In genomic region chr21:31604591-31605190, GRCh38 we compare ENCODE assay signal across 1 cellular context.
TF ChIP-seq lines count a peak whose summit lies in the region.

No MANE protein-coding gene starts in this region.

TF ChIP-seq in K562, 482 proteins besides CTCF, POLR2A, EP300 and RAD21 (continued from another document):
- TF ChIP-seq RB1 (IDR thresholded peaks at IDR 0.05; ENCODE audit: low read depth) (0 out of 2 replicates have a peak, but pooled peaks have one; percentile 18), HNRNPUL1 (IDR thresholded peaks at IDR 0.05; ENCODE audit: low read length) (no peak)
TF ChIP-seq in K562: peak in this region for 5.
